10 cellular contexts compared by ENCODE assay signal in the genomic region with DNA sequence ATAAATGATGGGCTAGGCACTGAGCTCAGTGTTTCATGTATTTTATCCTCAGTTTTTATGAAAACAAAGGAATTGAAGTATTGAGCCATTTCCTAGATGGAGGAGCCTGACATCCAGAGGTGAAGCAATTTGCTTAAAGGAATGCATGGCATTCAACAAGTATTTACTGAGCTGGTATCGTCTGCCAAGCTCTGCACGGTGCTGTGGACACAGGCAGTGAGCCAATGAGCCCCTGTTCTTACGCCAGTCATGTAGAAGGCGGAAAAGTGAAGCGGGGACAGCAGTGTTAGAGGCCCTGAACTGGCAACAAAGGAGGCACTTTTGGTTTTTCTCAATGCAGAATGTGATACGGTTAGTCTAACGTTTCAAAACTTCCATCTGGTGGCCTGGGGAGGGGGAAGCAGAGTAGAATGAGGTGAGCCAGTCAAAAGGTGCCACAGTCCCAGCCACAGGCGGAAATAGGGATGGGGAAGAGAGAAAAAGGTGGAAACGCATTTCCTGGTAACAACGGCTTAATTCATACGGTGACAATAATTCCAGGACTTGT.
DNase-seq lines count a peak whose midpoint lies in the region; ATAC-seq and TF ChIP-seq lines count a peak whose summit lies in the region.
"Had no signal": no experiment of that assay in that cellular context is flagged by ENCODE, and none has a peak within 500 bp of the region (broad histone marks: within the 10 kb centered on the region; RNA-seq: fewer than 3 reads in every experiment).

No MANE protein-coding gene starts in this region.

- H3K4me1 ChIP-seq in right lobe of liver (peaks cover 0 to 12% (median 4%) of the 10 kb centered on the region in 4 donors), uterus (peaks cover 9 to 15% of the 10 kb centered on the region in 2 donors)

- H3K9me3 ChIP-seq in right lobe of liver (no peaks in the 10 kb centered on the region), uterus (no peaks in the 10 kb centered on the region)
- H3K9me3 ChIP-seq: BLaER1 had no signal

- peak; percentile 21 for DNase-seq in NCI-H2171 treated with DMSO at 0.1 percent for 48 hours (lab: John Stamatoyannopoulos, UW)
- no peak for DNase-seq in NCI-H2171 (lab: John Stamatoyannopoulos, UW)
- DNase-seq in caudate nucleus (lab: John Stamatoyannopoulos, UW): no peak
- peak; percentile 59 to 81 (median 74) for DNase-seq in right lobe of liver
- DNase-seq in uterus: no peak
- DNase-seq in NCI-H526 (lab: John Stamatoyannopoulos, UW): no peak
- no peak for DNase-seq in effector CD8-positive, alpha-beta T cell (lab: John Stamatoyannopoulos, UW)

- H3K27me3 ChIP-seq in right lobe of liver (no peaks in the 10 kb centered on the region), uterus (no peaks in the 10 kb centered on the region)
- H3K27me3 ChIP-seq: BLaER1 had no signal

- no peak for TF ChIP-seq POLR2A in right lobe of liver (IDR thresholded peaks at IDR 0.05)
- TF ChIP-seq POLR2A in uterus (IDR thresholded peaks at IDR 0.05): no peak

- ATAC-seq in right lobe of liver: peak; percentile 72 to 83 (median 76)
- ATAC-seq in GM19328 (IDR thresholded peaks at IDR 0.05; ENCODE audit: unreplicated experiment): no peak

- peak overlapping the region; percentile 77 for H3K27ac ChIP-seq in caudate nucleus (ENCODE audit: low read depth, low read length)
- no peak overlapping the region for H3K27ac ChIP-seq in right lobe of liver
- H3K27ac ChIP-seq in uterus: peak overlapping the region; percentile 76 to 86
- H3K27ac ChIP-seq: BLaER1 had no signal

- TF ChIP-seq CTCF in right lobe of liver (IDR thresholded peaks at IDR 0.05) (no peak), uterus (IDR thresholded peaks at IDR 0.05) (no peak)

- 21% methylated on average over 11 of the region's 11 CpGs for WGBS in right lobe of liver (ENCODE audit: insufficient coverage, low coverage, low lambda C conversion rate, missing lambda C conversion rate)

- H3K36me3 ChIP-seq in right lobe of liver (no peaks in the 10 kb centered on the region), uterus (no peaks in the 10 kb centered on the region)

- intact Hi-C loops in right lobe of liver (cut with DNase I) (no loop called here), uterus (cut with DNase I; ENCODE audit: low total_unique reads) (no loop called here)

- H3K4me3 ChIP-seq in right lobe of liver (no peak overlapping the region), uterus (no peak overlapping the region)
- H3K4me3 ChIP-seq: BLaER1, skin epidermis had no signal

Comparison
In these comparisons a context has a peak if more than half of its experiments do, and no peak if none do; other contexts are left out.
1. DNase-seq: peak in NCI-H2171 treated with DMSO at 0.1 percent for 48 hours (single experiment) and right lobe of liver (3 of 3); none in NCI-H2171 (single experiment), caudate nucleus (0 of 61), uterus (0 of 2), NCI-H526 (0 of 2) and effector CD8-positive, alpha-beta T cell (single experiment).
2. H3K27ac ChIP-seq: peak in caudate nucleus (single experiment) and uterus (2 of 2); none in right lobe of liver (0 of 3).